ENCODE assay signal across 11 cellular contexts in the genomic region with DNA sequence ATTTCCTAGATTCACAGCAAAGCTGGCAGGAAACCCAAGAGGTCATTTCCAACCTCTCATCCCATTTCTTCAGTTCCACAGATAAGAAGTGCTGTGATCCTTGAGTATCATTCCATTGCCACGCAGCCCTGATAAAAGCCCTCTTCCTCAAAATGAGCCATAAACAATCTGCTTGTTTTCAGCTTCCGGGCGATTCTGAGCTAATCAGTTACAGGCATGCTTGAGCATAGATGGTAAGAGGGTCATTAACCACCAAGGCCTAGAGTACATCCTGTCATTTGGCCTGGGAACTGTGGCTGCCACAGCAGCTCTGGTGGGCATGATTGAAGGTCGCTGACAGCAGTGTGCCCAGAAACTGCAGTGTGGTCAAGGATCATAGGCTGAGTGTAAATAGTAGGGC. TPM values are rescaled to one million over a fixed set of nuclear protein-coding genes. Genes with fewer than 3 reads are reported as not detected.
DNase-seq lines count a peak whose midpoint lies in the region; FAIRE-seq and TF ChIP-seq lines count a peak whose summit lies in the region.
"Had no signal": no experiment of that assay in that cellular context is flagged by ENCODE, and none has a peak within 500 bp of the region (broad histone marks: within the 10 kb centered on the region; RNA-seq: fewer than 3 reads in every experiment).

No MANE protein-coding gene starts in this region.

- H3K4me3 ChIP-seq in effector memory CD4-positive, alpha-beta T cell (ENCODE audit: insufficient read depth, low read depth, low read length, poor library complexity, severe bottlenecking), result no peak overlapping the region
- H3K4me3 ChIP-seq: pancreas had no signal

- no peaks in the 10 kb centered on the region for H3K4me1 ChIP-seq in effector memory CD4-positive, alpha-beta T cell (ENCODE audit: control insufficient read depth, insufficient read depth, low read length, poor library complexity, severe bottlenecking)
- H3K4me1 ChIP-seq: pancreas had no signal

- DNase-seq in Daoy (ENCODE audit: low read depth) (peak; percentile 52), H54 (ENCODE audit: insufficient read length, low spot score) (no peak), NCI-H510A treated with DMSO at 0.1 percent for 48 hours (lab: John Stamatoyannopoulos, UW) (peak; percentile 33), islet precursor cell (peak; percentile 85), NCI-H146 treated with DMSO at 0.1 percent for 48 hours (lab: John Stamatoyannopoulos, UW; ENCODE audit: unreplicated experiment) (no peak), DMS 273 treated with DMSO at 0.1 percent for 48 hours (lab: John Stamatoyannopoulos, UW) (no peak), NCI-H1092 (lab: John Stamatoyannopoulos, UW) (no peak)
- no peak for DNase-seq in effector memory CD4-positive, alpha-beta T cell
- DNase-seq: activated CD4-positive, alpha-beta memory T cell treated with anti-CD3 and anti-CD28 coated beads for 36 hours; hippocampal formation; pancreas had no signal

- no peaks in the 10 kb centered on the region for H3K9me3 ChIP-seq in effector memory CD4-positive, alpha-beta T cell (ENCODE audit: control insufficient read depth, low read length)
- H3K9me3 ChIP-seq: pancreas had no signal

- no peak for TF ChIP-seq POLR2A in H54 (IDR thresholded peaks at IDR 0.05; ENCODE audit: low read depth, low read length)

- H3K27me3 ChIP-seq in effector memory CD4-positive, alpha-beta T cell (replicated peaks; ENCODE audit: control insufficient read depth, insufficient read depth, low read length, poor library complexity, severe bottlenecking), result no peaks in the 10 kb centered on the region
- H3K27me3 ChIP-seq: pancreas had no signal

- no peak overlapping the region for H3K27ac ChIP-seq in effector memory CD4-positive, alpha-beta T cell (ENCODE audit: insufficient read depth, low read length, poor library complexity, severe bottlenecking)
- H3K27ac ChIP-seq: pancreas had no signal

- H3K36me3 ChIP-seq in effector memory CD4-positive, alpha-beta T cell (ENCODE audit: control insufficient read depth, insufficient read depth, low read length), result no peaks in the 10 kb centered on the region
- H3K36me3 ChIP-seq: pancreas had no signal

- FAIRE-seq in H54 (lab: Jason Lieb, UNC), result peak; percentile 78
- FAIRE-seq: pancreas had no signal

RNA-seq across cellular contexts. Expression of gene P3H2, which starts 47.4 kb away (rescaled TPM):
- total RNA-seq in Daoy (2014; rRNA removed; shearing (Covaris generic)), result 28.2 and 49.8 TPM in 2 replicates
- total RNA-seq: activated CD4-positive, alpha-beta memory T cell treated with anti-CD3 and anti-CD28 coated beads for 36 hours had no signal

Comparison
In these comparisons a context has a peak if more than half of its experiments do, and no peak if none do; other contexts are left out.
1. DNase-seq: peak in Daoy (single experiment), NCI-H510A treated with DMSO at 0.1 percent for 48 hours (single experiment) and islet precursor cell (single experiment); none in H54 (single experiment), NCI-H146 treated with DMSO at 0.1 percent for 48 hours (single experiment), effector memory CD4-positive, alpha-beta T cell (0 of 3), DMS 273 treated with DMSO at 0.1 percent for 48 hours (single experiment) and NCI-H1092 (single experiment).